Comparison of ENCODE assay signal across 7 cellular contexts in genomic region chr16:53833145-53833544, GRCh38.
"Had no signal": no experiment of that assay in that cellular context is flagged by ENCODE, and none has a peak within 500 bp of the region (broad histone marks: within the 10 kb centered on the region; RNA-seq: fewer than 3 reads in every experiment).

No MANE protein-coding gene starts in this region.

- H3K36me3 ChIP-seq: HAP-1 had no signal

- ATAC-seq: HCT116, HepG2 had no signal

- DNase-seq: GOT3, H7, HFFc6, KBM-7 had no signal

- H3K4me3 ChIP-seq: HAP-1 had no signal

- FAIRE-seq: HepG2 had no signal
